Comparison of ENCODE assay signal across 8 cellular contexts in genomic region chr11:2992234-2992999, GRCh38. TPM values are rescaled to one million over a fixed set of nuclear protein-coding genes. Genes with fewer than 3 reads are reported as not detected.
A peak's percentile ranks its signal among the peaks of the same experiment; 100 is the strongest.
DNase-seq lines count a peak whose midpoint lies in the region; ATAC-seq lines count a peak whose summit lies in the region.

Gene NAP1L4, minus strand, starts transcription at chr11:2992329. Its CDS starts 13,109 bp downstream, at chr11:2979220.

- H3K36me3 Mint-ChIP-seq in CD8-positive, alpha-beta memory T cell: peaks cover 0 to 38% (median 3%) of the 10 kb centered on the region in 3 donors

- H3K36me3 ChIP-seq in CD8-positive, alpha-beta memory T cell (ENCODE audit: insufficient read depth, low read length): no peaks in the 10 kb centered on the region
- H3K36me3 ChIP-seq in effector memory CD4-positive, alpha-beta T cell (ENCODE audit: control insufficient read depth, insufficient read depth, low read length): no peaks in the 10 kb centered on the region

- H3K4me3 Mint-ChIP-seq in CD8-positive, alpha-beta memory T cell: peak within 1 kb of the TSS; percentile 99 to 100 (median 99)

- peaks cover 0 to 3% (median 0%) of the 10 kb centered on the region in 5 donors for H3K9me3 Mint-ChIP-seq in CD8-positive, alpha-beta memory T cell

- peak; percentile 94 to 98 (median 95) for DNase-seq in CD8-positive, alpha-beta memory T cell
- DNase-seq in HS-5 (ENCODE audit: low read depth) (peak; percentile 90), medulla oblongata (ENCODE audit: extremely low spot score) (peak; percentile 97)
- DNase-seq in NK-92 treated with Interleukin-12 subunit alpha and Interleukin-12 subunit beta, amount 100 ng/mL, for 24 hours (lab: John Stamatoyannopoulos, UW): peak; percentile 96
- DNase-seq in activated CD8-positive, alpha-beta memory T cell treated with anti-CD3 and anti-CD28 coated beads for 24 hours: peak; percentile 96
- peak; percentile 91 to 95 (median 94) for DNase-seq in effector memory CD4-positive, alpha-beta T cell
- DNase-seq in stimulated activated CD8-positive, alpha-beta memory T cell treated with anti-CD3 and anti-CD28 coated beads, Interleukin-12 subunit alpha, Interleukin-12 subunit beta, amount 100 ng/mL, for 1 hour (ENCODE audit: low read depth): peak; percentile 94

- peaks cover 31 to 36% (median 32%) of the 10 kb centered on the region in 3 donors for H3K4me1 Mint-ChIP-seq in CD8-positive, alpha-beta memory T cell

- H3K4me3 ChIP-seq in CD8-positive, alpha-beta memory T cell (ENCODE audit: low read length): peak within 1 kb of the TSS; percentile 85
- H3K4me3 ChIP-seq in effector memory CD4-positive, alpha-beta T cell (ENCODE audit: insufficient read depth, low read depth, low read length, poor library complexity, severe bottlenecking): peak within 1 kb of the TSS; percentile 85

- peak; percentile 74 for ATAC-seq in GM19468 (IDR thresholded peaks at IDR 0.05; ENCODE audit: extremely low read depth, unreplicated experiment)

- no peaks in the 10 kb centered on the region for H3K9me3 ChIP-seq in CD8-positive, alpha-beta memory T cell (ENCODE audit: low read length)
- no peaks in the 10 kb centered on the region for H3K9me3 ChIP-seq in effector memory CD4-positive, alpha-beta T cell (ENCODE audit: control insufficient read depth, low read length)

- H3K4me1 ChIP-seq in CD8-positive, alpha-beta memory T cell (ENCODE audit: insufficient read depth, low read length): peaks cover 20% of the 10 kb centered on the region
- peaks cover 6% of the 10 kb centered on the region for H3K4me1 ChIP-seq in effector memory CD4-positive, alpha-beta T cell (ENCODE audit: control insufficient read depth, insufficient read depth, low read length, poor library complexity, severe bottlenecking)

- H3K27ac ChIP-seq in CD8-positive, alpha-beta memory T cell (ENCODE audit: low read depth, low read length): peak within 1 kb of the TSS; percentile 86
- peak within 1 kb of the TSS; percentile 81 for H3K27ac ChIP-seq in effector memory CD4-positive, alpha-beta T cell (ENCODE audit: insufficient read depth, low read length, poor library complexity, severe bottlenecking)

- CTCF ChIA-PET in CD8-positive, alpha-beta memory T cell (lab: Charles Lee): interaction anchor here (0.6 to 5.5 kb wide), 5 partner anchors 9 to 62 kb away, joined by 3 to 43 read pairs (median 3); no protein-coding TSS in a partner anchor

- peak within 1 kb of the TSS; percentile 97 to 100 (median 98) for H3K27ac Mint-ChIP-seq in CD8-positive, alpha-beta memory T cell

- POLR2A ChIA-PET in CD8-positive, alpha-beta memory T cell (lab: Charles Lee): interaction anchor here (0.5 to 4.8 kb wide), 11 partner anchors 11 to 366 kb away, joined by 3 to 54 read pairs (median 3); a partner anchor contains a TSS

- no peaks in the 10 kb centered on the region for H3K27me3 ChIP-seq in CD8-positive, alpha-beta memory T cell (ENCODE audit: insufficient read depth, low read length, poor library complexity, severe bottlenecking)
- no peaks in the 10 kb centered on the region for H3K27me3 ChIP-seq in effector memory CD4-positive, alpha-beta T cell (replicated peaks; ENCODE audit: control insufficient read depth, insufficient read depth, low read length, poor library complexity, severe bottlenecking)

- peaks cover 0 to 3% of the 10 kb centered on the region in 2 donors for H3K27me3 Mint-ChIP-seq in CD8-positive, alpha-beta memory T cell

RNA-seq across cellular contexts. Expression of gene NAP1L4, which starts in this region (rescaled TPM):
- total RNA-seq in CD8-positive, alpha-beta memory T cell: 100 to 1,000 TPM; 273 to 280 TPM
- 163 TPM for polyA plus RNA-seq in CD8-positive, alpha-beta memory T cell

Comparison
In these comparisons a context has a peak if more than half of its experiments do, and no peak if none do; other contexts are left out.
1. Peak in every context shown above with its lines: DNase-seq, ATAC-seq, H3K4me3 ChIP-seq and H3K27ac ChIP-seq.